8 cellular contexts compared by ENCODE assay signal in genomic region chr2:174632847-174633620, GRCh38. TPM values are rescaled to one million over a fixed set of nuclear protein-coding genes. Genes with fewer than 3 reads are reported as not detected.
DNase-seq lines count a peak whose midpoint lies in the region; ATAC-seq and TF ChIP-seq lines count a peak whose summit lies in the region.

No MANE protein-coding gene starts in this region.

- no peaks in the 10 kb centered on the region for H3K27me3 ChIP-seq in Peyer's patch
- no peaks in the 10 kb centered on the region for H3K27me3 ChIP-seq in heart right ventricle
- H3K27me3 ChIP-seq in thoracic aorta (replicated peaks; ENCODE audit: insufficient read depth) = no peaks in the 10 kb centered on the region

- DNase-seq in CD14-positive monocyte (ENCODE audit: low spot score) (no peak), Peyer's patch (peak in 1 of 3 donors; percentile 28), heart right ventricle (no peak), thoracic aorta (ENCODE audit: low spot score) (no peak), GDM1 (lab: John Stamatoyannopoulos, UW) (no peak)
- DNase-seq in activated effector memory CD4-positive, alpha-beta T cell treated with anti-CD3 and anti-CD28 coated beads, Interleukin-2, amount 50 U/mL, for 16 hours = no peak
- DNase-seq in stimulated activated CD4-positive, alpha-beta T cell treated with anti-CD3 and anti-CD28 coated beads, Interleukin-4, amount 100 ng/mL, for 1 hour = no peak

- TF ChIP-seq CTCF in CD14-positive monocyte (IDR thresholded peaks at IDR 0.05) (no peak), Peyer's patch (IDR thresholded peaks at IDR 0.05) (no peak), heart right ventricle (IDR thresholded peaks at IDR 0.05) (no peak), thoracic aorta (IDR thresholded peaks at IDR 0.05) (no peak)

- H3K36me3 Mint-ChIP-seq in CD14-positive monocyte = peaks cover 37 to 42% of the 10 kb centered on the region in 2 donors

- H3K27ac Mint-ChIP-seq in CD14-positive monocyte = peak overlapping the region; percentile 90 to 98 (median 96)

- TF ChIP-seq POLR2A in Peyer's patch (IDR thresholded peaks at IDR 0.05) = no peak

- H3K4me1 ChIP-seq in Peyer's patch (peaks cover 0 to 18% (median 7%) of the 10 kb centered on the region in 4 donors), heart right ventricle (peaks cover 0 to 85% (median 51%) of the 10 kb centered on the region in 9 donors), thoracic aorta (ENCODE audit: control insufficient read depth in 1 of 2, low read depth in 2 of 2) (peaks cover 63 to 92% of the 10 kb centered on the region in 2 donors)

- intact Hi-C loops in CD14-positive monocyte (cut with micrococcal nuclease) (loop anchor here (5.0 to 10.0 kb wide), 2 partner anchors 49 to 52 kb away; no protein-coding TSS in a partner anchor), heart right ventricle (cut with DNase I) (no loop called here)

- H3K4me3 ChIP-seq in Peyer's patch (peak overlapping the region; percentile 10 to 40 (median 37)), heart right ventricle (peak overlapping the region in 7 of 10 donors; percentile 6 to 57 (median 34)), thoracic aorta (peak overlapping the region; percentile 59)

- peaks cover 0 to 2% (median 0%) of the 10 kb centered on the region in 3 donors for H3K27me3 Mint-ChIP-seq in CD14-positive monocyte (ENCODE audit: low read depth in 3 of 3)

- H3K27ac ChIP-seq in Peyer's patch = peak overlapping the region; percentile 63 to 79 (median 76)
- peak overlapping the region in 9 of 10 donors; percentile 34 to 93 (median 61) for H3K27ac ChIP-seq in heart right ventricle
- peak overlapping the region; percentile 43 to 51 for H3K27ac ChIP-seq in thoracic aorta

- peak overlapping the region; percentile 90 to 100 for H3K4me3 Mint-ChIP-seq in CD14-positive monocyte

- WGBS in heart right ventricle, 2 donors = 41 to 45% methylated on average over 7 of the region's 7 CpGs

- H3K9me3 ChIP-seq in Peyer's patch (no peaks in the 10 kb centered on the region), heart right ventricle (no peaks in the 10 kb centered on the region), thoracic aorta (no peaks in the 10 kb centered on the region)

- no peaks in the 10 kb centered on the region for H3K36me3 ChIP-seq in Peyer's patch
- peaks cover 0 to 31% (median 0%) of the 10 kb centered on the region in 9 donors for H3K36me3 ChIP-seq in heart right ventricle
- H3K36me3 ChIP-seq in thoracic aorta = no peaks in the 10 kb centered on the region

- ATAC-seq in GM21381 (IDR thresholded peaks at IDR 0.05; ENCODE audit: unreplicated experiment) (peak; percentile 39), heart right ventricle (peak in 5 of 8 donors; percentile 13 to 56 (median 47)), thoracic aorta (ENCODE audit: insufficient number of reproducible peaks, low FRiP score, low read depth) (no peak)

- H3K4me1 Mint-ChIP-seq in CD14-positive monocyte = peaks cover 57% of the 10 kb centered on the region

- H3K9me3 Mint-ChIP-seq in CD14-positive monocyte = no peaks in the 10 kb centered on the region

RNA-seq across cellular contexts. Expression of gene WIPF1, which starts 35.4 kb away (rescaled TPM):
- polyA plus RNA-seq in CD14-positive monocyte (10 to 100 TPM; 43.9 to 74.3 TPM), heart right ventricle (10 to 100 TPM in 1 of 2 donors, 1 to 10 TPM in 1; 9.1 to 16.6 TPM)
- total RNA-seq in Peyer's patch (10 to 100 TPM in 3 of 4 donors, 1 to 10 TPM in 1; 7.4 to 81.7 (median 17.3) TPM), heart right ventricle (10 to 100 TPM; 12.4 to 48.1 (median 15.6) TPM), thoracic aorta (10 to 100 TPM; 50.4 to 58.8 TPM)

Comparison
In these comparisons a context has a peak if more than half of its experiments do, and no peak if none do; other contexts are left out.
1. intact Hi-C loops: an anchor here in CD14-positive monocyte (5.0 to 10.0 kb wide); none called in heart right ventricle.